ENCODE assay signal across 1 cellular context in the genomic region with DNA sequence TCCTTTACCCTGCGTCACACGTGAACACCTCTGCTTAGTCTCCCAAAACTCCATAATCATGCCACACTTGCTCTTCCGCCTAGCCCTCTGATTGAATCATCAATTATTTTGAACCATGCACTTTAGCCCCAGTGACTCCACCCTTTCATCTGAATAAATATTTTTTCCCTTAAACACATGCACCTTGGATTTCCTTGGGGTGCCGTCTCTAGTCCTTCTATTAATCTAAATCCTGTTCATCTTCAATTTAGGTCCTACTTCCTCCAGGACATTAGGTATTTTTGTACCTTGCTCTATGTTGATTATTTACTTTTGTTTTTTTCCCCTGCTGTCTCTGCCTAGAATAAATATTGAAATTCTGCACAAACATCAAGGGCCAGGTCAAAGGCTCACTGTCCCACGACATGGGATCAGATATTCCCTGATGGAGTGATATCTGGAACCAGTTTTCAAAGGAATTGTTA.
TF ChIP-seq lines count a peak whose summit lies in the region.

No MANE protein-coding gene starts in this region.

TF ChIP-seq in HepG2, 621 proteins besides CTCF, POLR2A, EP300 and RAD21 (continued from another document):
- TF ChIP-seq, protein P1, sequence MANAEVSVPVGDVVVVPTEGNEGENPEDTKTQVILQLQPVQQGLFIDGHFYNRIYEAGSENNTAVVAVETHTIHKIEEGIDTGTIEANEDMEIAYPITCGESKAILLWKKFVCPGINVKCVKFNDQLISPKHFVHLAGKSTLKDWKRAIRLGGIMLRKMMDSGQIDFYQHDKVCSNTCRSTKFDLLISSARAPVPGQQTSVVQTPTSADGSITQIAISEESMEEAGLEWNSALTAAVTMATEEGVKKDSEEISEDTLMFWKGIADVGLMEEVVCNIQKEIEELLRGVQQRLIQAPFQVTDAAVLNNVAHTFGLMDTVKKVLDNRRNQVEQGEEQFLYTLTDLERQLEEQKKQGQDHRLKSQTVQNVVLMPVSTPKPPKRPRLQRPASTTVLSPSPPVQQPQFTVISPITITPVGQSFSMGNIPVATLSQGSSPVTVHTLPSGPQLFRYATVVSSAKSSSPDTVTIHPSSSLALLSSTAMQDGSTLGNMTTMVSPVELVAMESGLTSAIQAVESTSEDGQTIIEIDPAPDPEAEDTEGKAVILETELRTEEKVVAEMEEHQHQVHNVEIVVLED (CRISPR knock-in tag; IDR thresholded peaks at IDR 0.05; ENCODE audit: borderline replicate concordance) = no peak
- no peak for TF ChIP-seq NFE2 (CRISPR knock-in tag; IDR thresholded peaks at IDR 0.05)
- no peak for TF ChIP-seq ZNF230 (CRISPR knock-in tag; IDR thresholded peaks at IDR 0.05)
- TF ChIP-seq, protein P2, sequence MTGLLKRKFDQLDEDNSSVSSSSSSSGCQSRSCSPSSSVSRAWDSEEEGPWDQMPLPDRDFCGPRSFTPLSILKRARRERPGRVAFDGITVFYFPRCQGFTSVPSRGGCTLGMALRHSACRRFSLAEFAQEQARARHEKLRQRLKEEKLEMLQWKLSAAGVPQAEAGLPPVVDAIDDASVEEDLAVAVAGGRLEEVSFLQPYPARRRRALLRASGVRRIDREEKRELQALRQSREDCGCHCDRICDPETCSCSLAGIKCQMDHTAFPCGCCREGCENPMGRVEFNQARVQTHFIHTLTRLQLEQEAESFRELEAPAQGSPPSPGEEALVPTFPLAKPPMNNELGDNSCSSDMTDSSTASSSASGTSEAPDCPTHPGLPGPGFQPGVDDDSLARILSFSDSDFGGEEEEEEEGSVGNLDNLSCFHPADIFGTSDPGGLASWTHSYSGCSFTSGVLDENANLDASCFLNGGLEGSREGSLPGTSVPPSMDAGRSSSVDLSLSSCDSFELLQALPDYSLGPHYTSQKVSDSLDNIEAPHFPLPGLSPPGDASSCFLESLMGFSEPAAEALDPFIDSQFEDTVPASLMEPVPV (CRISPR knock-in tag; IDR thresholded peaks at IDR 0.05) = no peak
- no peak for TF ChIP-seq TEAD2 (CRISPR knock-in tag; IDR thresholded peaks at IDR 0.05)
- TF ChIP-seq ZMAT3 (CRISPR knock-in tag; conservative IDR thresholded peaks at IDR 0.05) = no peak
- peak; percentile 77 for TF ChIP-seq PHF21A (CRISPR knock-in tag; IDR thresholded peaks at IDR 0.05)
- peak; percentile 56; the same call in 1 of the 2 replicates for TF ChIP-seq ZNF772 (CRISPR knock-in tag; IDR thresholded peaks at IDR 0.05)
- no peak for TF ChIP-seq RBM39 (IDR thresholded peaks at IDR 0.05; ENCODE audit: low read depth, low read length, poor library complexity, severe bottlenecking)
- TF ChIP-seq KLF6 (CRISPR knock-in tag; IDR thresholded peaks at IDR 0.05) = no peak
- peak; percentile 54; the same call in 1 of the 2 replicates for TF ChIP-seq GFI1 (CRISPR knock-in tag; IDR thresholded peaks at IDR 0.05; ENCODE audit: borderline replicate concordance)
